Comparison of ENCODE assay signal across 1 cellular context in genomic region chr7:2632717-2633537, GRCh38.
TF ChIP-seq lines count a peak whose summit lies in the region.

No MANE protein-coding gene starts in this region.

TF ChIP-seq in GM12878, 131 proteins besides CTCF, POLR2A, EP300 and RAD21 (continued from another document):
- TF ChIP-seq ETV6 (conservative IDR thresholded peaks at IDR 0.05 in 1 of 2, IDR thresholded peaks at IDR 0.05 in 1 of 2; ENCODE audit: borderline replicate concordance in 1 of 2, low read depth in 1 of 2), result no peak
TF ChIP-seq in GM12878: peak in this region for 22.
